8 cellular contexts compared by ENCODE assay signal in genomic region chr16:81894592-81894991, GRCh38.
"Had no signal": no experiment of that assay in that cellular context is flagged by ENCODE, and none has a peak within 500 bp of the region (broad histone marks: within the 10 kb centered on the region; RNA-seq: fewer than 3 reads in every experiment).

No MANE protein-coding gene starts in this region.

- H3K9me3 Mint-ChIP-seq: GM23338, H9, HFFc6 had no signal

- H3K4me1 Mint-ChIP-seq: GM23338, H9 had no signal

- H3K4me3 ChIP-seq: GM23248, GM23338, HAP-1 had no signal

- H3K36me3 ChIP-seq: HAP-1 had no signal

- H3K9ac ChIP-seq: GM23248 had no signal

- H3K27ac Mint-ChIP-seq: GM23338, H9, HFFc6 had no signal

- H3K4me1 ChIP-seq: HAP-1 had no signal

- DNase-seq: GM23248, GOT3, H7, H9, HCEC 1CT, HFFc6 had no signal

- H3K9me3 ChIP-seq: HAP-1 had no signal

- H3K4me3 Mint-ChIP-seq: GM23338, H9, HFFc6 had no signal

- H3K27ac ChIP-seq: GM23248 had no signal
